In the genomic region with DNA sequence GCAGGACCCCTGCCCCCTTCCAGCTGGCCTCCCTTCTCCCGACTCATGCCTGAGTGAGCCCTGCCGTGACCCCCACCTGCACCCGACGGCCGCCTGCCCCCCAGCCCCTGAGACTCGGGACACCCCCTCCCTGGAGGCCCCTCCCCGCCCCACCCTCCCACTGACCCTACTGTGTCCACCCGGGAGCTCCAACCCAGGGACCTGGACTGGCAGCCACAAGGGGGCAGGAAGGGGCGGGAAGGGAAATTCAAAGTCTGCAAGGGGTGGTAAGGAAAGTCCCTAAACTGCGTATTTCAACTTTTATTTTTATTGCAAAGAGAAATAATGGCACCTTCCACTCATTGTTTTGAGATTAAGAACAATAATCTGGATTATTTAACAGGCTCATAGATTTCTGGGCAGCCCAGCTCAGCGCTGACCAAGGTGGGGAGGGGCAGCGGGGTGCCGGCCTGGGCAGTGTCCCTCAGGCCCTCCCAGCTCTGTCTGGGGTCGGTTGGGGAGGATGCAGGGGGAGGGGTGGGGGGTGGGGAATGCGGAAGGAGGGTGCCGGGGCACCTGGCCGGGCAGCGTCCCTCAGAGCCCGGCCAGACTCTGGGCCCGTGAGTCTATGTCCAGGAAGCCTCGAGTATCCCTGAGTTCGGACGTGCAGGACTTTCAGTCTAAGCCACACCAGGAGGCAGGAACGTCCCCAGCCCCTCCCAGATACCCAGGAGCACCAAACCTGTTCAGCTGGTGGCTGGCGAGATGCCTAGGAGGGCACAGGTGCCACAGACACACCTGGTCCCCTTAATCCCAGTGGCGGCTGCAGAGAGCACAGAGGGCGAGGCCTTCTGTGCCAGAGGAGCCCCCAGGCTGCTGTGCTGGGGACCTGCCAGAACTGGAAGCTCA, we compare ENCODE assay signal across 6 cellular contexts. TPM values are rescaled to one million over a fixed set of nuclear protein-coding genes. Genes with fewer than 3 reads are reported as not detected.
A peak's percentile ranks its signal among the peaks of the same experiment; 100 is the strongest.
DNase-seq lines count a peak whose midpoint lies in the region; ATAC-seq and TF ChIP-seq lines count a peak whose summit lies in the region.

No MANE protein-coding gene starts in this region.

- no peak overlapping the region for H3K27ac Mint-ChIP-seq in WTC11

- H3K27me3 ChIP-seq in left lung: peaks cover 0 to 32% of the 10 kb centered on the region in 2 donors

- POLR2A ChIA-PET in WTC11 (lab: Charles Lee): interaction anchor here (1.4 kb wide), 2 partner anchors 14 to 317 kb away, joined by 3 to 4 read pairs; no protein-coding TSS in a partner anchor

- ATAC-seq in WTC11 (peak; percentile 31), left lung (peak; percentile 36), HG03097 (IDR thresholded peaks at IDR 0.05; ENCODE audit: low FRiP score, unreplicated experiment) (no peak)

- intact Hi-C loops in left lung (cut with DNase I): no loop called here

- CTCF ChIA-PET in WTC11 (lab: Charles Lee): interaction anchor here (0.6 to 5.0 kb wide), 85 partner anchors 8 to 754 kb away, joined by 3 to 81 read pairs (median 4); partner anchors contain the start of genes ARFRP1, GMEB2, HELZ2 and PPDPF

- peaks cover 13 to 31% of the 10 kb centered on the region in 2 donors for H3K4me1 ChIP-seq in left lung

- peak overlapping the region; percentile 49; the same call in 1 of the 2 replicates for H3K4me3 Mint-ChIP-seq in WTC11

- H3K9me3 Mint-ChIP-seq in WTC11: no peaks in the 10 kb centered on the region

- peak overlapping the region; percentile 85 to 89 for H3K27ac ChIP-seq in left lung

- 0 out of 2 replicates have a peak, but pooled peaks cover 2% of the 10 kb centered on the region for H3K4me1 Mint-ChIP-seq in WTC11

- H3K4me3 ChIP-seq in left lung: peak overlapping the region; percentile 25 to 42

- H3K27me3 Mint-ChIP-seq in WTC11 (ENCODE audit: low read depth): no peaks in the 10 kb centered on the region

- peak; percentile 42 for DNase-seq in NCI-H510A (lab: John Stamatoyannopoulos, UW)
- no peak for DNase-seq in NCI-H510A treated with DMSO at 0.1 percent for 48 hours (lab: John Stamatoyannopoulos, UW)
- peak; percentile 62 for DNase-seq in WTC11 (ENCODE audit: low spot score)
- peak in 1 of 2 donors; percentile 81 for DNase-seq in left lung
- no peak for DNase-seq in NCI-H524 treated with DMSO at 0.1 percent for 48 hours (lab: John Stamatoyannopoulos, UW)

- no peaks in the 10 kb centered on the region for H3K36me3 ChIP-seq in left lung

- H3K9me3 ChIP-seq in left lung: no peaks in the 10 kb centered on the region

- TF ChIP-seq CTCF in WTC11 (IDR thresholded peaks at IDR 0.05): peak; percentile 20; the same call in 1 of the 2 replicates
- TF ChIP-seq CTCF in left lung (IDR thresholded peaks at IDR 0.05): peak in 1 of 2 donors; percentile 0

- no peaks in the 10 kb centered on the region for H3K36me3 Mint-ChIP-seq in WTC11

TF ChIP-seq in WTC11, 78 proteins besides CTCF, POLR2A, EP300 and RAD21:
- TF ChIP-seq AFF4 (CRISPR knock-in tag; IDR thresholded peaks at IDR 0.05; ENCODE audit: borderline replicate concordance): no peak
- TF ChIP-seq, protein P1, sequence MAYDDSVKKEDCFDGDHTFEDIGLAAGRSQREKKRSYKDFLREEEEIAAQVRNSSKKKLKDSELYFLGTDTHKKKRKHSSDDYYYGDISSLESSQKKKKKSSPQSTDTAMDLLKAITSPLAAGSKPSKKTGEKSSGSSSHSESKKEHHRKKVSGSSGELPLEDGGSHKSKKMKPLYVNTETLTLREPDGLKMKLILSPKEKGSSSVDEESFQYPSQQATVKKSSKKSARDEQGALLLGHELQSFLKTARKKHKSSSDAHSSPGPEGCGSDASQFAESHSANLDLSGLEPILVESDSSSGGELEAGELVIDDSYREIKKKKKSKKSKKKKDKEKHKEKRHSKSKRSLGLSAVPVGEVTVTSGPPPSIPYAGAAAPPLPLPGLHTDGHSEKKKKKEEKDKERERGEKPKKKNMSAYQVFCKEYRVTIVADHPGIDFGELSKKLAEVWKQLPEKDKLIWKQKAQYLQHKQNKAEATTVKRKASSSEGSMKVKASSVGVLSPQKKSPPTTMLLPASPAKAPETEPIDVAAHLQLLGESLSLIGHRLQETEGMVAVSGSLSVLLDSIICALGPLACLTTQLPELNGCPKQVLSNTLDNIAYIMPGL (CRISPR knock-in tag; IDR thresholded peaks at IDR 0.05): no peak
- TF ChIP-seq ZNF232 (CRISPR knock-in tag; IDR thresholded peaks at IDR 0.05): no peak
- TF ChIP-seq, protein P2, sequence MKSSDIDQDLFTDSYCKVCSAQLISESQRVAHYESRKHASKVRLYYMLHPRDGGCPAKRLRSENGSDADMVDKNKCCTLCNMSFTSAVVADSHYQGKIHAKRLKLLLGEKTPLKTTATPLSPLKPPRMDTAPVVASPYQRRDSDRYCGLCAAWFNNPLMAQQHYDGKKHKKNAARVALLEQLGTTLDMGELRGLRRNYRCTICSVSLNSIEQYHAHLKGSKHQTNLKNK (CRISPR knock-in tag; IDR thresholded peaks at IDR 0.05): no peak
- no peak for TF ChIP-seq SOX15 (CRISPR knock-in tag; IDR thresholded peaks at IDR 0.05)
- TF ChIP-seq ZNF396 (CRISPR knock-in tag; IDR thresholded peaks at IDR 0.05; ENCODE audit: borderline replicate concordance): no peak
- TF ChIP-seq, protein P3, sequence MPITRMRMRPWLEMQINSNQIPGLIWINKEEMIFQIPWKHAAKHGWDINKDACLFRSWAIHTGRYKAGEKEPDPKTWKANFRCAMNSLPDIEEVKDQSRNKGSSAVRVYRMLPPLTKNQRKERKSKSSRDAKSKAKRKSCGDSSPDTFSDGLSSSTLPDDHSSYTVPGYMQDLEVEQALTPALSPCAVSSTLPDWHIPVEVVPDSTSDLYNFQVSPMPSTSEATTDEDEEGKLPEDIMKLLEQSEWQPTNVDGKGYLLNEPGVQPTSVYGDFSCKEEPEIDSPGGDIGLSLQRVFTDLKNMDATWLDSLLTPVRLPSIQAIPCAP (CRISPR knock-in tag; IDR thresholded peaks at IDR 0.05): no peak
- no peak for TF ChIP-seq RORB (CRISPR knock-in tag; IDR thresholded peaks at IDR 0.05)
- TF ChIP-seq ZNF138 (CRISPR knock-in tag; conservative IDR thresholded peaks at IDR 0.05): no peak
TF ChIP-seq in WTC11: peak in this region for 0.

RNA-seq across cellular contexts. Expression of gene PTK6, which starts 1.3 kb away (rescaled TPM):
- 0.22 to 0.53 TPM (median 0.32 TPM) in 3 replicates for total RNA-seq in WTC11 (2021)
- 1 to 10 TPM; 4.5 to 7.3 TPM for total RNA-seq in left lung

RNA-seq across cellular contexts. Expression of gene SRMS, which starts 9.1 kb away (rescaled TPM):
- total RNA-seq in WTC11 (2021) (0.21 to 0.46 TPM (median 0.26 TPM) in 3 replicates), left lung (not detected)

RNA-seq across cellular contexts. Expression of gene FNDC11, which starts 15.5 kb away (rescaled TPM):
- total RNA-seq in WTC11 (2021) (3.4 to 3.8 TPM (median 3.6 TPM) in 3 replicates), left lung (under 1 TPM; 0.23 to 0.60 TPM)

RNA-seq across cellular contexts. Expression of gene PPDPF, which starts 17.9 kb away (rescaled TPM):
- total RNA-seq in WTC11 (2021): 170 to 210 TPM (median 205 TPM) in 3 replicates
- 100 to 1,000 TPM; 233 to 662 TPM for total RNA-seq in left lung

RNA-seq across cellular contexts. Expression of gene HELZ2, which starts 35.6 kb away (rescaled TPM):
- total RNA-seq in WTC11 (2021) (27.5 to 32.6 TPM (median 32.4 TPM) in 3 replicates), left lung (10 to 100 TPM; 45.8 to 53.3 TPM)

Comparison
In these comparisons a context has a peak if more than half of its experiments do, and no peak if none do; other contexts are left out.
1. DNase-seq: peak in NCI-H510A (single experiment) and WTC11 (single experiment); none in NCI-H510A treated with DMSO at 0.1 percent for 48 hours (single experiment) and NCI-H524 treated with DMSO at 0.1 percent for 48 hours (single experiment).